Comparison of ENCODE assay signal across 20 cellular contexts in genomic region chr14:78904094-78904493, GRCh38.
DNase-seq lines count a peak whose midpoint lies in the region; ATAC-seq and TF ChIP-seq lines count a peak whose summit lies in the region.
"Had no signal": no experiment of that assay in that cellular context is flagged by ENCODE, and none has a peak within 500 bp of the region (broad histone marks: within the 10 kb centered on the region; RNA-seq: fewer than 3 reads in every experiment).

No MANE protein-coding gene starts in this region.

- no peak overlapping the region for H2AFZ ChIP-seq in OCI-LY3 (ENCODE audit: low read depth, low read length)

- no peak overlapping the region for H3K4me3 ChIP-seq in OCI-LY3 (ENCODE audit: low read length)
- H3K4me3 ChIP-seq: adrenal gland, upper lobe of right lung had no signal

- no peaks in the 10 kb centered on the region for H3K4me1 ChIP-seq in OCI-LY3 (ENCODE audit: low read length)
- H3K4me1 ChIP-seq: adrenal gland, upper lobe of right lung had no signal

- H3K4me2 ChIP-seq in OCI-LY3 (ENCODE audit: low read length) = no peak overlapping the region

- no peaks in the 10 kb centered on the region for H3K9me3 ChIP-seq in OCI-LY3 (ENCODE audit: insufficient read depth, low read length)
- H3K9me3 ChIP-seq: adrenal gland, upper lobe of right lung had no signal

- peak; percentile 16; the same call in 1 of the 2 replicates for TF ChIP-seq CTCF in OCI-LY3 (IDR thresholded peaks at IDR 0.05; ENCODE audit: low read depth, low read length)

- no peaks in the 10 kb centered on the region for H3K36me3 ChIP-seq in OCI-LY3 (replicated peaks; ENCODE audit: low read depth, low read length)
- H3K36me3 ChIP-seq: adrenal gland, upper lobe of right lung had no signal

- DNase-seq in NCI-H748 (lab: John Stamatoyannopoulos, UW; ENCODE audit: unreplicated experiment) = peak; percentile 29
- no peak for DNase-seq in NCI-H748 treated with DMSO at 0.1 percent for 48 hours (lab: John Stamatoyannopoulos, UW)
- DNase-seq in dermis blood vessel endothelial cell = peak; percentile 4
- no peak for DNase-seq in A172 (ENCODE audit: low spot score)
- no peak for DNase-seq in ACHN
- DNase-seq in cortex of kidney (lab: John Stamatoyannopoulos, UW) = no peak
- DNase-seq: activated CD4-positive, alpha-beta T cell treated with anti-CD3 and anti-CD28 coated beads, Interleukin-2, amount 50 U/mL, for 4 hours; activated gamma-delta T cell treated with Interleukin-2 at 50 U/mL for 16 hours; adrenal gland; CD4-positive, alpha-beta T cell; Kasumi-1; left cardiac atrium; natural killer cell; NCI-H446; posterior cingulate gyrus; SHP77; stimulated activated CD4-positive, alpha-beta T cell treated with anti-CD3 and anti-CD28 coated beads, Interleukin-2, amount 100 ng/mL, for 48 hours; upper lobe of right lung had no signal

- no peak overlapping the region for H3K9ac ChIP-seq in OCI-LY3 (ENCODE audit: low read length)

- H3K27me3 ChIP-seq in OCI-LY3 (ENCODE audit: low read depth, low read length) = peaks cover 8% of the 10 kb centered on the region; the same call in 1 of the 2 replicates
- H3K27me3 ChIP-seq: adrenal gland, upper lobe of right lung had no signal

- H4K20me1 ChIP-seq in OCI-LY3 (ENCODE audit: insufficient read depth, low read length) = no peaks in the 10 kb centered on the region

- ATAC-seq in HG03175 (IDR thresholded peaks at IDR 0.05; ENCODE audit: unreplicated experiment) = no peak
- ATAC-seq: left cardiac atrium, natural killer cell, upper lobe of right lung had no signal

- in situ Hi-C loops in ACHN (cut with HindIII; ENCODE audit: low pct_ligation_motif_present, low pct_unique_long_range_greater_than_20kb, low sequenced_read_pairs) = no loop called here

- no peak overlapping the region for H3K27ac ChIP-seq in OCI-LY3 (ENCODE audit: low read length)
- H3K27ac ChIP-seq: adrenal gland, upper lobe of right lung had no signal

- no peaks in the 10 kb centered on the region for H3K79me2 ChIP-seq in OCI-LY3 (ENCODE audit: low read length)

Comparison
In these comparisons a context has a peak if more than half of its experiments do, and no peak if none do; other contexts are left out.
1. DNase-seq: peak in NCI-H748 (single experiment) and dermis blood vessel endothelial cell (single experiment); none in NCI-H748 treated with DMSO at 0.1 percent for 48 hours (single experiment), A172 (single experiment), ACHN (single experiment) and cortex of kidney (single experiment).